ENCODE assay signal across 31 cellular contexts in genomic region chr17:43550754-43551153, GRCh38.
"Had no signal": no experiment of that assay in that cellular context is flagged by ENCODE, and none has a peak within 500 bp of the region (broad histone marks: within the 10 kb centered on the region; RNA-seq: fewer than 3 reads in every experiment).

No MANE protein-coding gene starts in this region.

- H3K4me3 ChIP-seq: heart left ventricle, right atrium auricular region, smooth muscle cell, thyroid gland, upper lobe of left lung, vagina had no signal

- H3K27ac ChIP-seq: parathyroid adenoma, right atrium auricular region, thyroid gland, upper lobe of left lung, vagina had no signal

- H3K27ac Mint-ChIP-seq: activated naive CD8-positive, alpha-beta T cell; activated T-cell treated with anti-CD3 and anti-CD28 coated beads, Interleukin-2, amount 50 U/mL, for 72 hours; dendritic cell treated with granulocyte-macrophage colony-stimulating factor and Interleukin-4, amounts not matched to agents 40 ng/mL and 50 ng/mL, for 4 days; endodermal cell; immature natural killer cell; stimulated activated memory B cell treated with anti-CD40 and anti-IgM and Interleukin-4, amounts not matched to agents 10 μg/mL and 1 μg/mL and 100 μg/mL, for 72 hours; stimulated activated naive CD8-positive, alpha-beta T cell treated with anti-CD3 and anti-CD28 coated beads, Interleukin-15, amount 100 ng/mL, for 72 hours had no signal

- DNase-seq: activated CD4-positive, alpha-beta T cell treated with anti-CD3 and anti-CD28 coated beads for 4 hours; activated CD4-positive, alpha-beta T cell treated with anti-CD3 and anti-CD28 coated beads, Interleukin-2, amount 50 U/mL, for 4 hours; activated CD4-positive, CD25-positive, alpha-beta regulatory T cell; activated effector memory CD4-positive, alpha-beta T cell treated with Interleukin-2 at 50 U/mL for 16 hours; activated naive CD4-positive, alpha-beta T cell treated with Interleukin-2 at 50 U/mL for 16 hours; activated T-cell treated with anti-CD3 and anti-CD28 coated beads for 4 hours; activated T-cell treated with anti-CD3 and anti-CD28 coated beads, Interleukin-2, amount 50 U/mL, for 72 hours; anterior cingulate cortex; endodermal cell; foreskin fibroblast; heart left ventricle; hypothalamus; immature natural killer cell; kidney; left colon; mammary epithelial cell; nucleus accumbens; stimulated activated CD4-positive, alpha-beta T cell treated with anti-CD3 and anti-CD28 coated beads, Interleukin-1b, Interleukin-23, amount 100 ng/mL, for 48 hours; stimulated activated CD4-positive, alpha-beta T cell treated with anti-CD3 and anti-CD28 coated beads, Interleukin-4, amount 100 ng/mL, for 4 hours; stimulated activated CD8-positive, alpha-beta memory T cell treated with anti-CD3 and anti-CD28 coated beads, Interleukin-4, amount 100 ng/mL, for 48 hours; stimulated activated naive CD8-positive, alpha-beta T cell treated with anti-CD3 and anti-CD28 coated beads, Interleukin-15, amount 100 ng/mL, for 72 hours; thyroid gland; upper lobe of left lung had no signal

- H3K27me3 ChIP-seq: right atrium auricular region, thyroid gland, upper lobe of left lung, vagina had no signal

- H3K4me3 Mint-ChIP-seq: activated naive CD8-positive, alpha-beta T cell; activated T-cell treated with anti-CD3 and anti-CD28 coated beads, Interleukin-2, amount 50 U/mL, for 72 hours; central memory CD8-positive, alpha-beta T cell; dendritic cell treated with granulocyte-macrophage colony-stimulating factor and Interleukin-4, amounts not matched to agents 40 ng/mL and 50 ng/mL, for 4 days; endodermal cell; immature natural killer cell; stimulated activated memory B cell treated with anti-CD40 and anti-IgM and Interleukin-4, amounts not matched to agents 10 μg/mL and 1 μg/mL and 100 μg/mL, for 72 hours; stimulated activated naive CD8-positive, alpha-beta T cell treated with anti-CD3 and anti-CD28 coated beads, Interleukin-15, amount 100 ng/mL, for 72 hours had no signal

- H3K36me3 Mint-ChIP-seq: activated naive CD8-positive, alpha-beta T cell; immature natural killer cell; stimulated activated memory B cell treated with anti-CD40 and anti-IgM and Interleukin-4, amounts not matched to agents 10 μg/mL and 1 μg/mL and 100 μg/mL, for 72 hours had no signal

- H3K9me3 Mint-ChIP-seq: activated T-cell treated with anti-CD3 and anti-CD28 coated beads, Interleukin-2, amount 50 U/mL, for 72 hours; central memory CD8-positive, alpha-beta T cell; dendritic cell treated with granulocyte-macrophage colony-stimulating factor and Interleukin-4, amounts not matched to agents 40 ng/mL and 50 ng/mL, for 4 days; endodermal cell; immature natural killer cell; stimulated activated memory B cell treated with anti-CD40 and anti-IgM and Interleukin-4, amounts not matched to agents 10 μg/mL and 1 μg/mL and 100 μg/mL, for 72 hours; stimulated activated naive CD8-positive, alpha-beta T cell treated with anti-CD3 and anti-CD28 coated beads, Interleukin-15, amount 100 ng/mL, for 72 hours had no signal
